12 cellular contexts compared by ENCODE assay signal in the genomic region with DNA sequence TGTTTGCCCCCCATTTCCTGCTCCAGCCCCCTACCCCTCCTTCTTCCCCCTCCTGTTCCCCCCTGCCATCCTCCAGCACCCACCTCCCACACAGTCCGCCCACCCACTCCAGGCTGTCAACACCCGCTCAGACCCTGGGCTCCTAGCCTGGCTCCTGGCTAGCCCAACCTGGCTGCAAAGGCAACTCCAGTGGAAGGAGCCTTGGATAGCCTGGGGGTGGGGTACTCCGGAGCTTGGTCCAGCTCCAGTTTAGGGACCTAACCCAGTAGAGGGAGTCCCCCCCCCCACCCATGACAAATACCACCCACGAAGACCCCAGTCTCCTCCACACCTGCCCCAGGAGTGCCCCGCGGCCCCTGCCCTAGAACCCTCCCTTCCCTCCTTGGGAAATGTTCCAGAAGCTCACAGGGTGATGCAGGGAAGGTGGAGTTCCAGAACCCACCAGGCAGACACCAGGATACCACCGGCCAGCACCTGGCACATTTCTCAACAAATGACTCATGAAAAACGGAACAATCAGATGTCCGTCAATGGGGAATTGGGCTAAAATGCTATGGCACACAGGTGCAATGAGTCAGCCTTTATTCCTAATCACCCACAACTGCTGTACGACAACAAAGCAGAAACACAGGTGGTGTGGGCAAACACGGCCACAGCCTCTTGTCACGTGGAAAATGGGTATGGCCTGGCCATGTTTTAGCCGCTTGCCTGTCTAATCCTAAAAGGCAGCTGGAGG. TPM values are rescaled to one million over a fixed set of nuclear protein-coding genes. Genes with fewer than 3 reads are reported as not detected.
A peak's percentile ranks its signal among the peaks of the same experiment; 100 is the strongest.
DNase-seq lines count a peak whose midpoint lies in the region; ATAC-seq, FAIRE-seq and TF ChIP-seq lines count a peak whose summit lies in the region.
"Had no signal": no experiment of that assay in that cellular context is flagged by ENCODE, and none has a peak within 500 bp of the region (broad histone marks: within the 10 kb centered on the region; RNA-seq: fewer than 3 reads in every experiment).

No MANE protein-coding gene starts in this region.

- no peak overlapping the region for H3K4me3 ChIP-seq in CD8-positive, alpha-beta memory T cell (ENCODE audit: low read length)
- H3K4me3 ChIP-seq in gastroesophageal sphincter: no peak overlapping the region

- POLR2A ChIA-PET in CD8-positive, alpha-beta memory T cell (lab: Charles Lee): no interaction called here
- POLR2A ChIA-PET in T-cell (lab: Charles Lee): interaction anchor here in 1 of 2 donors (0.6 kb wide), 1 partner anchor 13 kb away, joined by 5 read pairs; no protein-coding TSS in a partner anchor

- peaks cover 21% of the 10 kb centered on the region for H3K4me1 ChIP-seq in CD8-positive, alpha-beta memory T cell (ENCODE audit: insufficient read depth, low read length)
- H3K4me1 ChIP-seq in gastroesophageal sphincter: peaks cover 0 to 44% (median 16%) of the 10 kb centered on the region in 3 donors

- peaks cover 2 to 12% of the 10 kb centered on the region in 2 donors for H3K27me3 Mint-ChIP-seq in CD8-positive, alpha-beta memory T cell
- no peaks in the 10 kb centered on the region for H3K27me3 Mint-ChIP-seq in T-cell

- H3K27me3 ChIP-seq in CD8-positive, alpha-beta memory T cell (ENCODE audit: insufficient read depth, low read length, poor library complexity, severe bottlenecking): no peaks in the 10 kb centered on the region
- no peaks in the 10 kb centered on the region for H3K27me3 ChIP-seq in gastroesophageal sphincter
- H3K27me3 ChIP-seq: cardiac muscle cell, hepatocyte had no signal

- no peak for TF ChIP-seq CTCF in gastroesophageal sphincter (IDR thresholded peaks at IDR 0.05)

- H3K27ac Mint-ChIP-seq in CD8-positive, alpha-beta memory T cell: peak overlapping the region in 1 of 8 donors; percentile 57
- no peak overlapping the region for H3K27ac Mint-ChIP-seq in T-cell

- H3K36me3 ChIP-seq in CD8-positive, alpha-beta memory T cell (ENCODE audit: insufficient read depth, low read length): no peaks in the 10 kb centered on the region
- H3K36me3 ChIP-seq in gastroesophageal sphincter: no peaks in the 10 kb centered on the region
- H3K36me3 ChIP-seq: cardiac muscle cell, neutrophil had no signal

- peak overlapping the region in 6 of 7 donors; percentile 29 to 78 (median 62) for H3K4me3 Mint-ChIP-seq in CD8-positive, alpha-beta memory T cell
- peak overlapping the region; percentile 43 to 65 (median 52) for H3K4me3 Mint-ChIP-seq in T-cell

- peak; percentile 59 for FAIRE-seq in HTR-8/SVneo (lab: Jason Lieb, UNC)

- no peak for TF ChIP-seq EP300 in gastroesophageal sphincter (IDR thresholded peaks at IDR 0.05)

- no peak for DNase-seq in CD8-positive, alpha-beta memory T cell
- DNase-seq in HTR-8/SVneo (ENCODE audit: insufficient read length, low spot score): no peak
- no peak for DNase-seq in T-cell
- peak; percentile 99 for DNase-seq in myocyte (ENCODE audit: low read depth)
- no peak for DNase-seq in NCI-H345 treated with DMSO at 0.1 percent for 48 hours (lab: John Stamatoyannopoulos, UW; ENCODE audit: unreplicated experiment)
- no peak for DNase-seq in middle frontal gyrus (ENCODE audit: extremely low spot score, low spot score)
- no peak for DNase-seq in SW 1271 (lab: John Stamatoyannopoulos, UW)
- DNase-seq: NCI-H446 treated with DMSO at 0.1 percent for 48 hours had no signal

- 47 to 100% methylated on average over 1 to 3 of the region's 13 CpGs for WGBS in gastroesophageal sphincter (ENCODE audit: low coverage in 1 of 2), 2 donors

- no peak overlapping the region for H3K27ac ChIP-seq in CD8-positive, alpha-beta memory T cell (ENCODE audit: low read depth, low read length)
- H3K27ac ChIP-seq in gastroesophageal sphincter: no peak overlapping the region
- H3K27ac ChIP-seq: cardiac muscle cell, hepatocyte, neutrophil had no signal

- no peak for TF ChIP-seq POLR2A in gastroesophageal sphincter (IDR thresholded peaks at IDR 0.05)

- no peaks in the 10 kb centered on the region for H3K36me3 Mint-ChIP-seq in CD8-positive, alpha-beta memory T cell
- no peaks in the 10 kb centered on the region for H3K36me3 Mint-ChIP-seq in T-cell

- ATAC-seq in T-cell (replicated peaks in 1 of 4) (no peak), gastroesophageal sphincter (no peak)

- H3K9me3 Mint-ChIP-seq in CD8-positive, alpha-beta memory T cell: no peaks in the 10 kb centered on the region
- H3K9me3 Mint-ChIP-seq in T-cell: no peaks in the 10 kb centered on the region

- H3K4me1 Mint-ChIP-seq in CD8-positive, alpha-beta memory T cell: peaks cover 0 to 22% (median 21%) of the 10 kb centered on the region in 3 donors
- peaks cover 23 to 31% (median 28%) of the 10 kb centered on the region in 3 donors for H3K4me1 Mint-ChIP-seq in T-cell

- CTCF ChIA-PET in CD8-positive, alpha-beta memory T cell (lab: Charles Lee): no interaction called here
- CTCF ChIA-PET in T-cell (lab: Charles Lee): interaction anchor here in 1 of 2 donors (0.6 kb wide), 1 partner anchor 242 kb away, joined by 3 read pairs; no protein-coding TSS in a partner anchor

- no peaks in the 10 kb centered on the region for H3K9me3 ChIP-seq in CD8-positive, alpha-beta memory T cell (ENCODE audit: low read length)
- no peaks in the 10 kb centered on the region for H3K9me3 ChIP-seq in gastroesophageal sphincter
- H3K9me3 ChIP-seq: neutrophil had no signal

RNA-seq across cellular contexts. Expression of a gene that starts 0.9 kb away (rescaled TPM):
- 1 to 10 TPM; 4.9 to 6.6 TPM for total RNA-seq in CD8-positive, alpha-beta memory T cell
- 20.0 TPM for polyA plus RNA-seq in CD8-positive, alpha-beta memory T cell
- total RNA-seq in T-cell: 10 to 100 TPM; 33.7 to 97.4 (median 41.2) TPM
- total RNA-seq in myocyte: 38.0 and 77.2 TPM in 2 replicates
- 77.6 TPM for polyA plus RNA-seq in myocyte (2012)
- total RNA-seq in gastroesophageal sphincter: 10 to 100 TPM; 18.8 to 28.7 (median 24.5) TPM
